8 cellular contexts compared by ENCODE assay signal in genomic region chr7:74289018-74289659, GRCh38. TPM values are rescaled to one million over a fixed set of nuclear protein-coding genes. Genes with fewer than 3 reads are reported as not detected.
DNase-seq lines count a peak whose midpoint lies in the region; ATAC-seq and TF ChIP-seq lines count a peak whose summit lies in the region.

TSS of gene CLIP2 (plus strand) at chr7:74289407. CDS start at chr7:74317547, 28,140 bp downstream.

- H3K27ac Mint-ChIP-seq in activated CD4-positive, alpha-beta T cell treated with anti-CD3 and anti-CD28 coated beads, Interleukin-2, amount 10 ng/mL, durations not matched to agents 7 days and 5 days: peak within 1 kb of the TSS; percentile 37

- intact Hi-C loops in left colon (cut with DNase I, micrococcal nuclease): no loop called here

- DNase-seq in GDM1 (lab: John Stamatoyannopoulos, UW): peak; percentile 60
- DNase-seq in NCI-H2227 treated with DMSO at 0.1 percent for 48 hours (lab: John Stamatoyannopoulos, UW): peak; percentile 59
- peak; percentile 71 for DNase-seq in activated CD4-positive, alpha-beta T cell treated with anti-CD3 and anti-CD28 coated beads, Interleukin-2, amount 10 ng/mL, durations not matched to agents 7 days and 5 days
- peak; percentile 90 for DNase-seq in coronary artery (ENCODE audit: low spot score)
- DNase-seq in left colon: peak; percentile 75 to 86
- peak; percentile 53 to 72 (median 64) for DNase-seq in stimulated activated CD4-positive, alpha-beta T cell treated with anti-CD3 and anti-CD28 coated beads, Interleukin-1b, Interleukin-23, amount 100 ng/mL, for 24 hours (ENCODE audit: low read depth in 4 of 4, low spot score in 1 of 4)

- peak within 1 kb of the TSS; percentile 61 for H3K4me3 Mint-ChIP-seq in activated CD4-positive, alpha-beta T cell treated with anti-CD3 and anti-CD28 coated beads, Interleukin-2, amount 10 ng/mL, durations not matched to agents 7 days and 5 days

- H3K27me3 Mint-ChIP-seq in activated CD4-positive, alpha-beta T cell treated with anti-CD3 and anti-CD28 coated beads, Interleukin-2, amount 10 ng/mL, durations not matched to agents 7 days and 5 days: peaks cover 31% of the 10 kb centered on the region

- POLR2A ChIA-PET in activated CD4-positive, alpha-beta T cell treated with anti-CD3 and anti-CD28 coated beads, Interleukin-2, amount 10 ng/mL, durations not matched to agents 7 days and 5 days (lab: Charles Lee): no interaction called here

- H3K27ac ChIP-seq in coronary artery: peak within 1 kb of the TSS; percentile 69 to 86

- H3K4me1 Mint-ChIP-seq in activated CD4-positive, alpha-beta T cell treated with anti-CD3 and anti-CD28 coated beads, Interleukin-2, amount 10 ng/mL, durations not matched to agents 7 days and 5 days: peaks cover 20% of the 10 kb centered on the region

- CTCF ChIA-PET in activated CD4-positive, alpha-beta T cell treated with anti-CD3 and anti-CD28 coated beads, Interleukin-2, amount 10 ng/mL, durations not matched to agents 7 days and 5 days (lab: Charles Lee): interaction anchor here (1.0 to 3.6 kb wide), 3 partner anchors 13 to 21 kb away, joined by 3 to 12 read pairs (median 6); no protein-coding TSS in a partner anchor

- H3K4me3 ChIP-seq in coronary artery: peak within 1 kb of the TSS; percentile 88

- H3K36me3 Mint-ChIP-seq in activated CD4-positive, alpha-beta T cell treated with anti-CD3 and anti-CD28 coated beads, Interleukin-2, amount 10 ng/mL, durations not matched to agents 7 days and 5 days (ENCODE audit: low read depth): no peaks in the 10 kb centered on the region

- no peak for TF ChIP-seq CTCF in coronary artery (IDR thresholded peaks at IDR 0.05)

- H3K9me3 Mint-ChIP-seq in activated CD4-positive, alpha-beta T cell treated with anti-CD3 and anti-CD28 coated beads, Interleukin-2, amount 10 ng/mL, durations not matched to agents 7 days and 5 days: no peaks in the 10 kb centered on the region

- peak; percentile 58 for ATAC-seq in HG02642 (IDR thresholded peaks at IDR 0.05; ENCODE audit: poor library complexity, unreplicated experiment)
- ATAC-seq in left colon: peak; percentile 32
- ATAC-seq in HG03469 (IDR thresholded peaks at IDR 0.05; ENCODE audit: unreplicated experiment): no peak

RNA-seq across cellular contexts. Expression of gene CLIP2, which starts in this region (rescaled TPM):
- total RNA-seq in activated CD4-positive, alpha-beta T cell treated with anti-CD3 and anti-CD28 coated beads, Interleukin-2, amount 10 ng/mL, durations not matched to agents 7 days and 5 days: under 1 TPM; 0.72 to 0.89 TPM
- total RNA-seq in left colon: 10 to 100 TPM; 63.5 to 83.6 TPM

Comparison
In these comparisons a context has a peak if more than half of its experiments do, and no peak if none do; other contexts are left out.
1. RNA of gene CLIP2 (total RNA-seq): 63.5 to 83.6 TPM in left colon; 0.72 to 0.89 TPM in activated CD4-positive, alpha-beta T cell treated with anti-CD3 and anti-CD28 coated beads, Interleukin-2, amount 10 ng/mL, durations not matched to agents 7 days and 5 days; every median in the first group is over 10 times any median in the second.
2. Peak in DNase-seq in activated CD4-positive, alpha-beta T cell treated with anti-CD3 and anti-CD28 coated beads, Interleukin-2, amount 10 ng/mL, durations not matched to agents 7 days and 5 days; RNA of the gene not detected or under 1 TPM.
3. Peak in every context shown above with its lines, with median percentiles within 50 percentile points of each other: DNase-seq.